ENCODE assay signal across 1 cellular context in the genomic region with DNA sequence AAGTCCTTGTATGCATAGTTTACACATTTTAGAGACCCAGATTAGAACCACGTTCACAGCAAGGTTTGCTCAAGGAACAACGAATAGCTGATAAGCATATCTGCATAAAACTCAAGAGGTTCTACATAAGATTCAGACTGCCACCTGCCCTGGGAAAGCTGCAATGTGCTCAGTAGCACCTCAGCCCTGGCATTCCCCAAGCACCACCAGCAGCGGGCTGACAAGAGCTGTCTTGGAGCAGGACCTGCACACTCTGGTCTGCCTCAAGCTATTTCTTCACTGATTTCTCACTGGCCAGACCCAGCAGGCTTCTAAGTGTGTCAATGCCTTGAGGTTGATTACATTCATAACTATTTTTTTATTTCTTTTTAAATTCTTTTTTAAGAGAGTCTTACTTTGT.
TF ChIP-seq lines count a peak whose summit lies in the region.

No MANE protein-coding gene starts in this region.

TF ChIP-seq in GM23338, 12 proteins besides CTCF, POLR2A, EP300 and RAD21 (continued from another document):
- TF ChIP-seq, protein P1, sequence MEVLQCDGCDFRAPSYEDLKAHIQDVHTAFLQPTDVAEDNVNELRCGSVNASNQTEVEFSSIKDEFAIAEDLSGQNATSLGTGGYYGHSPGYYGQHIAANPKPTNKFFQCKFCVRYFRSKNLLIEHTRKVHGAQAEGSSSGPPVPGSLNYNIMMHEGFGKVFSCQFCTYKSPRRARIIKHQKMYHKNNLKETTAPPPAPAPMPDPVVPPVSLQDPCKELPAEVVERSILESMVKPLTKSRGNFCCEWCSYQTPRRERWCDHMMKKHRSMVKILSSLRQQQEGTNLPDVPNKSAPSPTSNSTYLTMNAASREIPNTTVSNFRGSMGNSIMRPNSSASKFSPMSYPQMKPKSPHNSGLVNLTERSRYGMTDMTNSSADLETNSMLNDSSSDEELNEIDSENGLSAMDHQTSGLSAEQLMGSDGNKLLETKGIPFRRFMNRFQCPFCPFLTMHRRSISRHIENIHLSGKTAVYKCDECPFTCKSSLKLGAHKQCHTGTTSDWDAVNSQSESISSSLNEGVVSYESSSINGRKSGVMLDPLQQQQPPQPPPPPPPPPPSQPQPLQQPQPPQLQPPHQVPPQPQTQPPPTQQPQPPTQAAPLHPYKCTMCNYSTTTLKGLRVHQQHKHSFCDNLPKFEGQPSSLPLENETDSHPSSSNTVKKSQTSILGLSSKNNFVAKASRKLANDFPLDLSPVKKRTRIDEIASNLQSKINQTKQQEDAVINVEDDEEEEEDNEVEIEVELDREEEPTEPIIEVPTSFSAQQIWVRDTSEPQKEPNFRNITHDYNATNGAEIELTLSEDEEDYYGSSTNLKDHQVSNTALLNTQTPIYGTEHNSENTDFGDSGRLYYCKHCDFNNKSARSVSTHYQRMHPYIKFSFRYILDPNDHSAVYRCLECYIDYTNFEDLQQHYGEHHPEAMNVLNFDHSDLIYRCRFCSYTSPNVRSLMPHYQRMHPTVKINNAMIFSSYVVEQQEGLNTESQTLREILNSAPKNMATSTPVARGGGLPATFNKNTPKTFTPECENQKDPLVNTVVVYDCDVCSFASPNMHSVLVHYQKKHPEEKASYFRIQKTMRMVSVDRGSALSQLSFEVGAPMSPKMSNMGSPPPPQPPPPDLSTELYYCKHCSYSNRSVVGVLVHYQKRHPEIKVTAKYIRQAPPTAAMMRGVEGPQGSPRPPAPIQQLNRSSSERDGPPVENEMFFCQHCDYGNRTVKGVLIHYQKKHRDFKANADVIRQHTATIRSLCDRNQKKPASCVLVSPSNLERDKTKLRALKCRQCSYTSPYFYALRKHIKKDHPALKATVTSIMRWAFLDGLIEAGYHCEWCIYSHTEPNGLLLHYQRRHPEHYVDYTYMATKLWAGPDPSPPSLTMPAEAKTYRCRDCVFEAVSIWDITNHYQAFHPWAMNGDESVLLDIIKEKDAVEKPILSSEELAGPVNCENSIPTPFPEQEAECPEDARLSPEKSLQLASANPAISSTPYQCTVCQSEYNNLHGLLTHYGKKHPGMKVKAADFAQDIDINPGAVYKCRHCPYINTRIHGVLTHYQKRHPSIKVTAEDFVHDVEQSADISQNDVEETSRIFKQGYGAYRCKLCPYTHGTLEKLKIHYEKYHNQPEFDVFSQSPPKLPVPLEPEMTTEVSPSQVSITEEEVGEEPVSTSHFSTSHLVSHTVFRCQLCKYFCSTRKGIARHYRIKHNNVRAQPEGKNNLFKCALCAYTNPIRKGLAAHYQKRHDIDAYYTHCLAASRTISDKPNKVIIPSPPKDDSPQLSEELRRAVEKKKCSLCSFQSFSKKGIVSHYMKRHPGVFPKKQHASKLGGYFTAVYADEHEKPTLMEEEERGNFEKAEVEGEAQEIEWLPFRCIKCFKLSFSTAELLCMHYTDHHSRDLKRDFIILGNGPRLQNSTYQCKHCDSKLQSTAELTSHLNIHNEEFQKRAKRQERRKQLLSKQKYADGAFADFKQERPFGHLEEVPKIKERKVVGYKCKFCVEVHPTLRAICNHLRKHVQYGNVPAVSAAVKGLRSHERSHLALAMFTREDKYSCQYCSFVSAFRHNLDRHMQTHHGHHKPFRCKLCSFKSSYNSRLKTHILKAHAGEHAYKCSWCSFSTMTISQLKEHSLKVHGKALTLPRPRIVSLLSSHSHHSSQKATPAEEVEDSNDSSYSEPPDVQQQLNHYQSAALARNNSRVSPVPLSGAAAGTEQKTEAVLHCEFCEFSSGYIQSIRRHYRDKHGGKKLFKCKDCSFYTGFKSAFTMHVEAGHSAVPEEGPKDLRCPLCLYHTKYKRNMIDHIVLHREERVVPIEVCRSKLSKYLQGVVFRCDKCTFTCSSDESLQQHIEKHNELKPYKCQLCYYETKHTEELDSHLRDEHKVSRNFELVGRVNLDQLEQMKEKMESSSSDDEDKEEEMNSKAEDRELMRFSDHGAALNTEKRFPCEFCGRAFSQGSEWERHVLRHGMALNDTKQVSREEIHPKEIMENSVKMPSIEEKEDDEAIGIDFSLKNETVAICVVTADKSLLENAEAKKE (CRISPR knock-in tag; IDR thresholded peaks at IDR 0.05): no peak
